ENCODE assay signal across 8 cellular contexts in genomic region chr3:71542548-71543370, GRCh38. TPM values are rescaled to one million over a fixed set of nuclear protein-coding genes. Genes with fewer than 3 reads are reported as not detected.
DNase-seq lines count a peak whose midpoint lies in the region; ATAC-seq, FAIRE-seq and TF ChIP-seq lines count a peak whose summit lies in the region.

No MANE protein-coding gene starts in this region.

- CTCF ChIA-PET in K562 (lab: Yijun Ruan, JAX; ENCODE audit: low intra/inter-chr PET ratio) = no interaction called here

- H2AFZ ChIP-seq in K562 (ENCODE audit: low read depth, low read length) = peak overlapping the region; percentile 76

- TF ChIP-seq POLR2A in K562 (conservative IDR thresholded peaks at IDR 0.05) = 0 out of 2 replicates have a peak, but pooled peaks have one; percentile 34

- no peaks in the 10 kb centered on the region for H3K9me3 Mint-ChIP-seq in CD14-positive monocyte
- no peaks in the 10 kb centered on the region for H3K9me3 Mint-ChIP-seq in stimulated activated naive CD8-positive, alpha-beta T cell treated with anti-CD3 and anti-CD28 coated beads, Interleukin-15, Interleukin-2, amounts not matched to agents 100 ng/mL and 50 ng/mL, for 24 hours

- ATAC-seq in GM21786 (IDR thresholded peaks at IDR 0.05; ENCODE audit: unreplicated experiment) = peak; percentile 80
- peak; percentile 97 for ATAC-seq in K562

- no peak overlapping the region for H3K4me3 ChIP-seq in K562

- H3K9ac ChIP-seq in K562 (ENCODE audit: insufficient read depth in 1 of 2, low read depth in 2 of 2, low read length in 2 of 2) = peak overlapping the region; percentile 6 to 83

- TF ChIP-seq RAD21 in K562 (CRISPR knock-in tag; conservative IDR thresholded peaks at IDR 0.05 in 1 of 2, IDR thresholded peaks at IDR 0.05 in 1 of 2) = no peak

- H3K4me1 Mint-ChIP-seq in CD14-positive monocyte = peaks cover 77% of the 10 kb centered on the region
- peaks cover 27% of the 10 kb centered on the region for H3K4me1 Mint-ChIP-seq in stimulated activated naive CD8-positive, alpha-beta T cell treated with anti-CD3 and anti-CD28 coated beads, Interleukin-15, Interleukin-2, amounts not matched to agents 100 ng/mL and 50 ng/mL, for 24 hours (ENCODE audit: low read depth)

- H3K4me3 Mint-ChIP-seq in CD14-positive monocyte = peak overlapping the region; percentile 80 to 91
- peak overlapping the region; percentile 44 for H3K4me3 Mint-ChIP-seq in stimulated activated naive CD8-positive, alpha-beta T cell treated with anti-CD3 and anti-CD28 coated beads, Interleukin-15, Interleukin-2, amounts not matched to agents 100 ng/mL and 50 ng/mL, for 24 hours

- H3K36me3 Mint-ChIP-seq in CD14-positive monocyte = peaks cover 3 to 8% of the 10 kb centered on the region in 2 donors
- peaks cover 3% of the 10 kb centered on the region for H3K36me3 Mint-ChIP-seq in stimulated activated naive CD8-positive, alpha-beta T cell treated with anti-CD3 and anti-CD28 coated beads, Interleukin-15, Interleukin-2, amounts not matched to agents 100 ng/mL and 50 ng/mL, for 24 hours (ENCODE audit: low read depth)

- peak overlapping the region; percentile 57 for H3K27ac ChIP-seq in K562 (ENCODE audit: extremely low read depth, low read depth, low read length)

- WGBS in K562 (ENCODE audit: insufficient coverage, low coverage, missing lambda C conversion rate) = 40% methylated on average over 22 of the region's 22 CpGs

- peak overlapping the region; percentile 91 to 97 (median 96) for H3K27ac Mint-ChIP-seq in CD14-positive monocyte
- H3K27ac Mint-ChIP-seq in stimulated activated naive CD8-positive, alpha-beta T cell treated with anti-CD3 and anti-CD28 coated beads, Interleukin-15, Interleukin-2, amounts not matched to agents 100 ng/mL and 50 ng/mL, for 24 hours = no peak overlapping the region

- POLR2A ChIA-PET in K562 (lab: Yijun Ruan, JAX) = interaction anchor here (0.7 to 1.2 kb wide), 3 partner anchors 11 to 14 kb away, joined by 3 to 4 read pairs (median 3); no protein-coding TSS in a partner anchor

- H3K36me3 ChIP-seq in K562 (ENCODE audit: control insufficient read depth, insufficient read depth, low read length) = no peaks in the 10 kb centered on the region

- no peaks in the 10 kb centered on the region for H4K20me1 ChIP-seq in K562 (replicated peaks; ENCODE audit: control insufficient read depth, insufficient read depth, low read length)

- peaks cover 12 to 31% of the 10 kb centered on the region in 2 experiments; a peak in 4 of 5 replicates for H3K4me1 ChIP-seq in K562 (replicated peaks in 1 of 2; ENCODE audit: control insufficient read depth in 2 of 2, insufficient read depth in 2 of 2, low read length in 2 of 2)

- H3K9me1 ChIP-seq in K562 (ENCODE audit: control insufficient read depth, insufficient read depth, low read length) = no peaks in the 10 kb centered on the region

- TF ChIP-seq CTCF in CD14-positive monocyte (IDR thresholded peaks at IDR 0.05) (no peak), K562 (IDR thresholded peaks at IDR 0.05 in 2 of 3, conservative IDR thresholded peaks at IDR 0.05 in 1 of 3; ENCODE audit: insufficient read depth in 2 of 3, low read depth in 1 of 3, low read length in 3 of 3) (no peak)

- FAIRE-seq in K562 (lab: Jason Lieb, UNC) = peak; percentile 98

- H3K27me3 ChIP-seq in K562 (ENCODE audit: control insufficient read depth in 2 of 2, insufficient read depth in 2 of 2, low read length in 2 of 2) = no peaks in the 10 kb centered on the region

- DNase-seq in CD14-positive monocyte (ENCODE audit: low spot score) = peak; percentile 84
- peak; percentile 9 to 43 for DNase-seq in NCI-H187 (lab: John Stamatoyannopoulos, UW)
- DNase-seq in K562 (ENCODE audit: extremely low read depth in 1 of 4, low spot score in 3 of 4) = peak; percentile 21 to 87 (median 50)
- DNase-seq in hypothalamus (lab: John Stamatoyannopoulos, UW) = peak in 47 of 51 donors; percentile 4 to 83 (median 40)
- no peak for DNase-seq in COLO829 (ENCODE audit: low spot score)
- DNase-seq in activated effector memory CD4-positive, alpha-beta T cell treated with Interleukin-2 at 50 U/mL for 16 hours = no peak

- no TSS peak for BruUV-seq in K562 (replicated peaks; lab: Mats Ljungman, UMichigan)

- no peaks in the 10 kb centered on the region for H3K27me3 Mint-ChIP-seq in CD14-positive monocyte (ENCODE audit: low read depth in 3 of 3)
- no peaks in the 10 kb centered on the region for H3K27me3 Mint-ChIP-seq in stimulated activated naive CD8-positive, alpha-beta T cell treated with anti-CD3 and anti-CD28 coated beads, Interleukin-15, Interleukin-2, amounts not matched to agents 100 ng/mL and 50 ng/mL, for 24 hours

- intact Hi-C loops in CD14-positive monocyte (cut with micrococcal nuclease) (loop anchor here in 1 of 2 donors (10.0 kb wide), 1 partner anchor 48 kb away; no protein-coding TSS in a partner anchor), K562 (cut with micrococcal nuclease) (loop anchor here (5.0 kb wide), 1 partner anchor 40 kb away; the partner anchor contains the start of gene FOXP1)

- peak overlapping the region; percentile 65 for H3K4me2 ChIP-seq in K562 (ENCODE audit: insufficient read depth, low read length)

- no peaks in the 10 kb centered on the region for H3K9me3 ChIP-seq in K562 (replicated peaks; ENCODE audit: control insufficient read depth, insufficient read depth, low read depth, low read length)

- in situ Hi-C loops in K562 (cut with MboI) = no loop called here

- TF ChIP-seq EP300 in K562 (IDR thresholded peaks at IDR 0.05; ENCODE audit: low read length) = peak; percentile 20; the same call in 1 of the 2 replicates

- no peaks in the 10 kb centered on the region for H3K79me2 ChIP-seq in K562 (ENCODE audit: control insufficient read depth, insufficient read depth, low read length)

TF ChIP-seq in K562, 482 proteins besides CTCF, POLR2A, EP300 and RAD21 (continues in another document):
- TF ChIP-seq ELF1 (tag; IDR thresholded peaks at IDR 0.05) = 0 out of 2 replicates have a peak, but pooled peaks have one; percentile 43
- peak; percentile 51 for TF ChIP-seq CBFA2T3 (IDR thresholded peaks at IDR 0.05)
- peak; percentile 54 for TF ChIP-seq SMAD4 (CRISPR knock-in tag; conservative IDR thresholded peaks at IDR 0.05)
- TF ChIP-seq YY1 (IDR thresholded peaks at IDR 0.05; ENCODE audit: borderline replicate concordance in 1 of 3, control insufficient read depth in 1 of 3, extremely low read depth in 1 of 3, insufficient read depth in 3 of 3, insufficient read length in 1 of 3, insufficient replicate concordance in 2 of 3, low read depth in 1 of 3, low read length in 2 of 3) = peak in 2 of 3 experiments; percentile 63 to 84
- TF ChIP-seq ATF7 (IDR thresholded peaks at IDR 0.05) = peak; percentile 46; the same call in 1 of the 2 replicates
- TF ChIP-seq NBN (IDR thresholded peaks at IDR 0.05; ENCODE audit: low read depth) = peak; percentile 65; the same call in 1 of the 2 replicates
- 0 out of 2 replicates have a peak, but pooled peaks have one; percentile 32 for TF ChIP-seq NCOR1 (IDR thresholded peaks at IDR 0.05)
- 0 out of 2 replicates have a peak, but pooled peaks have one; percentile 26 for TF ChIP-seq GABPA (tag; conservative IDR thresholded peaks at IDR 0.05; ENCODE audit: low read depth)
- TF ChIP-seq CXXC5 (CRISPR knock-in tag; IDR thresholded peaks at IDR 0.05) = 0 out of 2 replicates have a peak, but pooled peaks have one; percentile 9
- peak in 1 of 2 experiments; percentile 89; a peak in 2 of 4 replicates for TF ChIP-seq SRF (CRISPR knock-in tag; IDR thresholded peaks at IDR 0.05)
- no peak for TF ChIP-seq ZFP91 (CRISPR knock-in tag; IDR thresholded peaks at IDR 0.05)
- TF ChIP-seq ZNF121 (CRISPR knock-in tag; conservative IDR thresholded peaks at IDR 0.05) = peak; percentile 34
- TF ChIP-seq, protein P1, sequence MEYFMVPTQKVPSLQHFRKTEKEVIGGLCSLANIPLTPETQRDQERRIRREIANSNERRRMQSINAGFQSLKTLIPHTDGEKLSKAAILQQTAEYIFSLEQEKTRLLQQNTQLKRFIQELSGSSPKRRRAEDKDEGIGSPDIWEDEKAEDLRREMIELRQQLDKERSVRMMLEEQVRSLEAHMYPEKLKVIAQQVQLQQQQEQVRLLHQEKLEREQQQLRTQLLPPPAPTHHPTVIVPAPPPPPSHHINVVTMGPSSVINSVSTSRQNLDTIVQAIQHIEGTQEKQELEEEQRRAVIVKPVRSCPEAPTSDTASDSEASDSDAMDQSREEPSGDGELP (CRISPR knock-in tag; IDR thresholded peaks at IDR 0.05; ENCODE audit: borderline replicate concordance) = peak; percentile 62; the same call in 1 of the 2 replicates

RNA-seq across cellular contexts. Expression of gene FOXP1, which starts 40.8 kb away (rescaled TPM):
- polyA plus RNA-seq in CD14-positive monocyte (10 to 100 TPM; 27.8 to 42.6 TPM), K562 (2011; rRNA removed) (8.9 and 10.5 TPM in 2 replicates), K562 (2014; fragmentation: Illumina TruSeq; extraction: Trizol) (10.7 TPM in 2 replicates), K562 (2014; fragmentation: Nextera tagmentation; extraction: Ambion mirVana) (10 to 100 TPM in 1 of 2 experiments, 1 to 10 TPM in 1; 7.7 to 13.8 TPM), K562 (2014; rRNA removed) (6.1 and 8.0 TPM in 2 replicates)
- total RNA-seq in K562 (2011; cell fraction: chromatin; rRNA removed; ENCODE audit: low replicate concordance) = 73.6 and 125 TPM in 2 replicates
- 34.0 and 46.2 TPM in 2 replicates for total RNA-seq in K562 (2011; cell fraction: nucleolus; rRNA removed)
- 82.5 and 144 TPM in 2 replicates for total RNA-seq in K562 (2011; cell fraction: nucleoplasm; rRNA removed)
- total RNA-seq in K562 (2014; rRNA removed) (13.7 and 15.2 TPM in 2 replicates), K562 (2014; rRNA removed; fragmentation: Illumina TruSeq; extraction: Trizol) (22.1 and 23.0 TPM in 2 replicates), K562 (2015; rRNA removed; fragmentation: Illumina TruSeq; extraction: Trizol) (34.5 and 35.1 TPM in 2 replicates), K562 (2021) (26.2 and 29.4 TPM in 2 replicates)
- polyA plus RNA-seq in K562 (2011; cell fraction: cytosol; rRNA removed) = 5.1 and 8.3 TPM in 2 replicates
- 14.3 and 20.7 TPM in 2 replicates for polyA plus RNA-seq in K562 (2011; cell fraction: nucleus; rRNA removed)
- 14.7 and 17.1 TPM in 2 replicates for polyA plus RNA-seq in K562 (2012)
- 46.8 and 48.2 TPM in 2 replicates for polyA minus RNA-seq in K562 (2011; rRNA and poly(A)+ RNA removed)
- 14.1 and 24.0 TPM in 2 replicates for polyA minus RNA-seq in K562 (2011; cell fraction: cytosol; rRNA and poly(A)+ RNA removed)
- 54.0 and 77.8 TPM in 2 replicates for polyA minus RNA-seq in K562 (2011; cell fraction: nucleus; rRNA and poly(A)+ RNA removed)

Comparison
In these comparisons a context has a peak if more than half of its experiments do, and no peak if none do; other contexts are left out.
1. DNase-seq: peak in CD14-positive monocyte (single experiment), NCI-H187 (2 of 2), K562 (4 of 4) and hypothalamus (47 of 51); none in COLO829 (single experiment) and activated effector memory CD4-positive, alpha-beta T cell treated with Interleukin-2 at 50 U/mL for 16 hours (single experiment).